In the genomic region with DNA sequence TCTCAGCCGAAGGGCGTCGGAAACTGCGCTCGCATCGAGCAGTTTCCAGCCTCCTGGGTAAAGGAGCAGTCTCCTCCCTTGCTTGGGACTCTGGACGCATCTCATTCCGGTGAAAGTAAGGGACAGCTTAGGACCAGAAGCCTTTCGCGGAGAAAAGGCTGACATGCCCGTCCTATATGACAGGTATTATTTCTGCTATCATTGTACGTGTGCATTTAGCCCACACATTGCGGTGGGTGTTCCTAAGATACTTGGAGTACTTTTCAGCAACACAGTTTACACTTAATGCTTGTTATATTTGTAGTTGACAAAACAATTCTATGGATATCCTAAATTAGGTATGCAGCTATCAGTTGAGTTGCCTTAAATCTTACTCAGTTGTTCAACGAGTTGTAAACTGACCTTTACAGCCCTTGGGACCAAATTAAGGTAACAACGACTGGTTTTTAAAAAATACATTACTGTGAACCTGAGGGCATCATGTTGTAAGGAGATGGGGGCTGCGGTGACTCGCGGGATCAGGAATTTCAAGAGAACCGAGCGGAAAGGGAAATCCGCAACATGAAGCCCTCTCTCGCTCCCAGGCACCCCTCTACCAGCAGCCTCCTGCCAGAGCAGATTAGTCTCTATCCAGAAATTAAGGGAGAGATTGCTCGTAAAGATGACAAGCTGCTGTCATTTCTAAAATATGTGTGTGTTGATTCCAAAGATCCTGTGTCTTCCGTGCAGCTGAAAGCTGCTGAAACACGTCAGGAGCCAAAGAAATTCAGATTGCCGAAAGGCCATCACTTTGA, we compare ENCODE assay signal across 8 cellular contexts. TPM values are rescaled to one million over a fixed set of nuclear protein-coding genes. Genes with fewer than 3 reads are reported as not detected.
DNase-seq lines count a peak whose midpoint lies in the region; TF ChIP-seq lines count a peak whose summit lies in the region.

No MANE protein-coding gene starts in this region.

- H3K9me3 Mint-ChIP-seq in activated T-cell treated with anti-CD3 and anti-CD28 coated beads, Interleukin-2, amount 50 U/mL, for 24 hours: no peaks in the 10 kb centered on the region

- H3K4me1 Mint-ChIP-seq in activated T-cell treated with anti-CD3 and anti-CD28 coated beads, Interleukin-2, amount 50 U/mL, for 24 hours (ENCODE audit: low read depth): peaks cover 47% of the 10 kb centered on the region

- peak overlapping the region; percentile 97 for H3K4me2 ChIP-seq in KMS-11

- no peak for TF ChIP-seq CTCF in KMS-11 (conservative IDR thresholded peaks at IDR 0.05; ENCODE audit: low read depth, low read length)

- peak overlapping the region; percentile 99 for H3K27ac Mint-ChIP-seq in activated T-cell treated with anti-CD3 and anti-CD28 coated beads, Interleukin-2, amount 50 U/mL, for 24 hours

- no peak for DNase-seq in activated T-cell treated with anti-CD3 and anti-CD28 coated beads, Interleukin-2, amount 50 U/mL, for 24 hours
- DNase-seq in activated T-cell treated with anti-CD3 and anti-CD28 coated beads for 4 hours (no peak), astrocyte of the hippocampus (ENCODE audit: low read depth, low spot score) (peak; percentile 37), kidney tubule cell (ENCODE audit: low spot score) (peak; percentile 46), COR-L47 (lab: John Stamatoyannopoulos, UW) (no peak), H4 (ENCODE audit: low spot score) (no peak)

- peak overlapping the region; percentile 94 for H3K9ac ChIP-seq in KMS-11
- peak overlapping the region; percentile 93 to 99 for H3K9ac ChIP-seq in stomach smooth muscle (ENCODE audit: low read length in 2 of 2)

- H3K36me3 Mint-ChIP-seq in activated T-cell treated with anti-CD3 and anti-CD28 coated beads, Interleukin-2, amount 50 U/mL, for 24 hours (ENCODE audit: low read depth): peaks cover 39% of the 10 kb centered on the region

- peak overlapping the region; percentile 80 for H2AFZ ChIP-seq in KMS-11 (ENCODE audit: low read depth)

- H3K4me1 ChIP-seq in KMS-11 (ENCODE audit: low read depth, poor library complexity, severe bottlenecking): peaks cover 38% of the 10 kb centered on the region
- peaks cover 3% of the 10 kb centered on the region for H3K4me1 ChIP-seq in stomach smooth muscle (ENCODE audit: control insufficient read depth, insufficient read depth, low read length)

- peaks cover 53% of the 10 kb centered on the region for H3K79me2 ChIP-seq in KMS-11 (ENCODE audit: insufficient read depth, low read depth)

- peak overlapping the region; percentile 99 for H3K4me3 Mint-ChIP-seq in activated T-cell treated with anti-CD3 and anti-CD28 coated beads, Interleukin-2, amount 50 U/mL, for 24 hours

- H3K27me3 ChIP-seq in KMS-11 (ENCODE audit: insufficient read depth, low read depth) (no peaks in the 10 kb centered on the region), stomach smooth muscle (ENCODE audit: control insufficient read depth in 1 of 2, insufficient read depth in 2 of 2, low read length in 2 of 2) (no peaks in the 10 kb centered on the region)

- H3K9me3 ChIP-seq in stomach smooth muscle (ENCODE audit: control insufficient read depth in 2 of 2, low read length in 2 of 2): no peaks in the 10 kb centered on the region

- H3K36me3 ChIP-seq in KMS-11 (ENCODE audit: insufficient read depth) (no peaks in the 10 kb centered on the region), stomach smooth muscle (ENCODE audit: control insufficient read depth in 2 of 2, insufficient read depth in 2 of 2, low read length in 2 of 2) (no peaks in the 10 kb centered on the region)

- no peaks in the 10 kb centered on the region for H3K27me3 Mint-ChIP-seq in activated T-cell treated with anti-CD3 and anti-CD28 coated beads, Interleukin-2, amount 50 U/mL, for 24 hours

- peaks cover 5% of the 10 kb centered on the region for H4K20me1 ChIP-seq in KMS-11 (ENCODE audit: insufficient read depth)

- H3K4me3 ChIP-seq in KMS-11 (IDR thresholded peaks at IDR 0.05; ENCODE audit: insufficient read depth, low read depth, low read length) (no peak overlapping the region), stomach smooth muscle (ENCODE audit: low read length in 2 of 2) (peak overlapping the region; percentile 99 to 100)

- H3K27ac ChIP-seq in KMS-11 (peak overlapping the region; percentile 81), stomach smooth muscle (ENCODE audit: low read length) (peak overlapping the region; percentile 53)

RNA-seq across cellular contexts. Expression of gene COPS2, which starts 0.6 kb away (rescaled TPM):
- total RNA-seq in H4 (2014; rRNA removed; shearing (Covaris generic)): 47.8 and 61.5 TPM in 2 replicates

RNA-seq across cellular contexts. Expression of gene GALK2, which starts 14.0 kb away (rescaled TPM):
- total RNA-seq in H4 (2014; rRNA removed; shearing (Covaris generic)): 59.4 and 63.8 TPM in 2 replicates

Comparison
In these comparisons a context has a peak if more than half of its experiments do, and no peak if none do; other contexts are left out.
1. DNase-seq: peak in astrocyte of the hippocampus (single experiment) and kidney tubule cell (single experiment); none in activated T-cell treated with anti-CD3 and anti-CD28 coated beads, Interleukin-2, amount 50 U/mL, for 24 hours (single experiment), activated T-cell treated with anti-CD3 and anti-CD28 coated beads for 4 hours (single experiment), COR-L47 (single experiment) and H4 (single experiment).